Comparison of ENCODE assay signal across 22 cellular contexts in genomic region chr19:55588738-55589137, GRCh38.
"Had no signal": no experiment of that assay in that cellular context is flagged by ENCODE, and none has a peak within 500 bp of the region (broad histone marks: within the 10 kb centered on the region; RNA-seq: fewer than 3 reads in every experiment).

No MANE protein-coding gene starts in this region.

- ATAC-seq: Panc1, PC-3, Right ventricle myocardium inferior had no signal

- H3K4me3 ChIP-seq: MG63, SJSA1, SK-N-MC had no signal

- H3K9me3 ChIP-seq: MG63, SJSA1 had no signal

- DNase-seq: Karpas-422, KG1, MG63, NCI-H1092, NCI-H1105 treated with DMSO at 0.1 percent for 48 hours, NCI-H1417 treated with DMSO at 0.1 percent for 48 hours, NCI-H1694 treated with DMSO at 0.1 percent for 48 hours, NCI-H1930, NCI-H2081, NCI-H2107, NCI-H2227 treated with DMSO at 0.1 percent for 48 hours, NCI-H446, NCI-H510A, NCI-H524 treated with DMSO at 0.1 percent for 48 hours, NCI-H69, NCI-H774, PC-3, SIG-M5 had no signal

- H3K27ac ChIP-seq: SJSA1, SK-N-MC had no signal

- H3K27me3 ChIP-seq: MG63, SJSA1 had no signal
